Comparison of ENCODE assay signal across 8 cellular contexts in genomic region chr20:43983359-43983758, GRCh38.
DNase-seq lines count a peak whose midpoint lies in the region; ATAC-seq and TF ChIP-seq lines count a peak whose summit lies in the region.

No MANE protein-coding gene starts in this region.

- H3K4me1 ChIP-seq in thoracic aorta (ENCODE audit: control insufficient read depth in 1 of 2, low read depth in 2 of 2) (peaks cover 0 to 16% of the 10 kb centered on the region in 2 donors), left lung (peaks cover 0 to 27% of the 10 kb centered on the region in 2 donors), stomach (peaks cover 0 to 11% (median 0%) of the 10 kb centered on the region in 4 donors)

- TF ChIP-seq POLR2A in stomach (IDR thresholded peaks at IDR 0.05), result no peak

- H3K27me3 ChIP-seq in thoracic aorta (replicated peaks; ENCODE audit: insufficient read depth), result no peaks in the 10 kb centered on the region
- H3K27me3 ChIP-seq in left lung, result no peaks in the 10 kb centered on the region
- H3K27me3 ChIP-seq in stomach, result no peaks in the 10 kb centered on the region

- 87 to 97% (median 93%) methylated on average over 5 of the region's 5 CpGs for WGBS in stomach, 5 donors

- no peaks in the 10 kb centered on the region for H3K9me3 ChIP-seq in thoracic aorta
- no peaks in the 10 kb centered on the region for H3K9me3 ChIP-seq in left lung
- no peaks in the 10 kb centered on the region for H3K9me3 ChIP-seq in stomach

- no peaks in the 10 kb centered on the region for H3K36me3 ChIP-seq in thoracic aorta
- no peaks in the 10 kb centered on the region for H3K36me3 ChIP-seq in left lung
- H3K36me3 ChIP-seq in stomach, result no peaks in the 10 kb centered on the region

- peak; percentile 40 for DNase-seq in activated naive CD4-positive, alpha-beta T cell treated with Interleukin-2 at 50 U/mL for 16 hours
- DNase-seq in activated naive CD4-positive, alpha-beta T cell (lab: John Stamatoyannopoulos, UW), result no peak
- peak; percentile 76 for DNase-seq in activated CD4-positive, alpha-beta T cell treated with anti-CD3 and anti-CD28 coated beads for 48 hours
- no peak for DNase-seq in fibroblast of the aortic adventitia (ENCODE audit: low read depth)
- DNase-seq in thoracic aorta (ENCODE audit: low spot score), result no peak
- DNase-seq in left lung, result no peak
- no peak for DNase-seq in stomach

- no peak overlapping the region for H3K27ac ChIP-seq in thoracic aorta
- peak overlapping the region in 1 of 2 donors; percentile 25 for H3K27ac ChIP-seq in left lung
- no peak overlapping the region for H3K27ac ChIP-seq in stomach

- intact Hi-C loops in left lung (cut with DNase I), result no loop called here
- intact Hi-C loops in stomach (cut with DNase I; ENCODE audit: low total_unique reads), result no loop called here

- TF ChIP-seq CTCF in fibroblast of the aortic adventitia (IDR thresholded peaks at IDR 0.05; ENCODE audit: insufficient read depth, low read length), result peak; percentile 14
- peak; percentile 14 for TF ChIP-seq CTCF in thoracic aorta (IDR thresholded peaks at IDR 0.05)
- TF ChIP-seq CTCF in left lung (IDR thresholded peaks at IDR 0.05), result peak in 1 of 2 donors; percentile 46
- no peak for TF ChIP-seq CTCF in stomach (IDR thresholded peaks at IDR 0.05)

- H3K4me3 ChIP-seq in fibroblast of the aortic adventitia (ENCODE audit: low read depth, low read length) (no peak overlapping the region), thoracic aorta (no peak overlapping the region), left lung (no peak overlapping the region), stomach (no peak overlapping the region)

- no peak for TF ChIP-seq EP300 in stomach (IDR thresholded peaks at IDR 0.05)

- no peak for ATAC-seq in thoracic aorta (ENCODE audit: insufficient number of reproducible peaks, low FRiP score, low read depth)
- no peak for ATAC-seq in left lung
- ATAC-seq in GM21529 (IDR thresholded peaks at IDR 0.05; ENCODE audit: unreplicated experiment), result no peak

Comparison
In these comparisons a context has a peak if more than half of its experiments do, and no peak if none do; other contexts are left out.
1. DNase-seq: peak in activated naive CD4-positive, alpha-beta T cell treated with Interleukin-2 at 50 U/mL for 16 hours (single experiment) and activated CD4-positive, alpha-beta T cell treated with anti-CD3 and anti-CD28 coated beads for 48 hours (single experiment); none in activated naive CD4-positive, alpha-beta T cell (0 of 4), fibroblast of the aortic adventitia (single experiment), thoracic aorta (single experiment), left lung (0 of 2) and stomach (single experiment).
2. CTCF ChIP-seq: peak in fibroblast of the aortic adventitia (single experiment) and thoracic aorta (single experiment); none in stomach (0 of 7).